Comparison of ENCODE assay signal across 8 cellular contexts in the genomic region with DNA sequence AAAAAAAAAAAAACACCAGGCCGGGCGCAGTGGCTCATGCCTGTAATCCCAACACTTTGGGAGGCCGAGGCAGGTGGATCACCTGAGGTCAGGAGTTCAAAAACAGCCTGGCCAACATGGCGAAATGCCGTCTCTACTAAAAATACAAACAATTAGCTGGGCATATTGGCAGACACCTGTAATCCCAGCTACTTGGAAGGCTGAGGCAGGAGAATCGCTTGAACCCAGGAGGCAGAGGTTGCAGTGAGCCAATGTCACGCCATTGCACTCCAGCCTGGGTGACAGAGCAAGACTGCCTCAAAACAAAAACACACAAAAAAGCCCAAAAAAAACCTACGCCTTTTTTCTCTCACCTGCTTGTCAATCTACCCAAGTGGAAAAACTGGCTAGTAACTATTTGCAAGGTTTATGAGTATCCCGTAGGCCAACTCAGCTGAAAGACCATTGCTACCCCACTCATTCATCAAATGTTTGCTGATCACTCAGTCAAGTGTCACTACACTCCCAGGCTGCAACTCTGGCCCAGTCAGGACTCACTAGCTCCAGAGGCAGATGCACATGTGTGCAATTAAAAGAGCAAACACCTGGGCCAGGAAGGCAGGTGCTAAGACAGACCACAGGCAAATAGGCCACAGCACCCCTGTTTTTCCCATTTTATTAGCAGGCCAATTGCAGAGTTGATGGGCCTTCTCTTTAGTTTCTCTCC. TPM values are rescaled to one million over a fixed set of nuclear protein-coding genes. Genes with fewer than 3 reads are reported as not detected.
DNase-seq lines count a peak whose midpoint lies in the region; ATAC-seq and TF ChIP-seq lines count a peak whose summit lies in the region.

No MANE protein-coding gene starts in this region.

- peak overlapping the region in 1 of 2 donors; percentile 4 for H3K27ac Mint-ChIP-seq in stimulated activated naive CD8-positive, alpha-beta T cell treated with anti-CD3 and anti-CD28 coated beads, Interleukin-15, amount 100 ng/mL, for 72 hours

- peaks cover 39% of the 10 kb centered on the region for H3K4me1 Mint-ChIP-seq in stimulated activated naive CD8-positive, alpha-beta T cell treated with anti-CD3 and anti-CD28 coated beads, Interleukin-15, amount 100 ng/mL, for 72 hours

- no peak for ATAC-seq in stimulated activated naive CD8-positive, alpha-beta T cell treated with anti-CD3 and anti-CD28 coated beads, Interleukin-15, amount 100 ng/mL, for 72 hours
- ATAC-seq in GM21515 (IDR thresholded peaks at IDR 0.05; ENCODE audit: unreplicated experiment) = no peak

- DNase-seq in NCI-H2107 treated with DMSO at 0.1 percent for 48 hours (lab: John Stamatoyannopoulos, UW; ENCODE audit: unreplicated experiment) = peak; percentile 75
- DNase-seq in NCI-H2107 (lab: John Stamatoyannopoulos, UW) = no peak
- peak; percentile 20 to 41 for DNase-seq in SHP77 (lab: John Stamatoyannopoulos, UW)
- no peak for DNase-seq in fibroblast of the aortic adventitia (ENCODE audit: low read depth)
- DNase-seq in stimulated activated naive CD8-positive, alpha-beta T cell treated with anti-CD3 and anti-CD28 coated beads, Interleukin-15, amount 100 ng/mL, for 72 hours = no peak
- DNase-seq in hippocampal formation (lab: John Stamatoyannopoulos, UW) = no peak
- DNase-seq in T-helper 9 cell = no peak

- peak overlapping the region; percentile 87 to 92 for H3K4me3 Mint-ChIP-seq in stimulated activated naive CD8-positive, alpha-beta T cell treated with anti-CD3 and anti-CD28 coated beads, Interleukin-15, amount 100 ng/mL, for 72 hours

- H3K27me3 Mint-ChIP-seq in stimulated activated naive CD8-positive, alpha-beta T cell treated with anti-CD3 and anti-CD28 coated beads, Interleukin-15, amount 100 ng/mL, for 72 hours = no peaks in the 10 kb centered on the region

- no peak for TF ChIP-seq CTCF in fibroblast of the aortic adventitia (IDR thresholded peaks at IDR 0.05; ENCODE audit: insufficient read depth, low read length)

- no peaks in the 10 kb centered on the region for H3K9me3 Mint-ChIP-seq in stimulated activated naive CD8-positive, alpha-beta T cell treated with anti-CD3 and anti-CD28 coated beads, Interleukin-15, amount 100 ng/mL, for 72 hours

- H3K4me3 ChIP-seq in fibroblast of the aortic adventitia (ENCODE audit: low read depth, low read length) = peak overlapping the region; percentile 76

RNA-seq across cellular contexts. Expression of a gene that starts 2.0 kb away (rescaled TPM):
- total RNA-seq in fibroblast of the aortic adventitia (ENCODE audit: low replicate concordance) = 86.9 and 120 TPM in 2 replicates

RNA-seq across cellular contexts. Expression of a gene that starts 34.0 kb away (rescaled TPM):
- total RNA-seq in fibroblast of the aortic adventitia (ENCODE audit: low replicate concordance) = 29.8 and 136 TPM in 2 replicates

RNA-seq across cellular contexts. Expression of a gene that starts 36.0 kb away (rescaled TPM):
- total RNA-seq in fibroblast of the aortic adventitia (ENCODE audit: low replicate concordance) = 68.6 and 164 TPM in 2 replicates

Comparison
In these comparisons a context has a peak if more than half of its experiments do, and no peak if none do; other contexts are left out.
1. DNase-seq: peak in NCI-H2107 treated with DMSO at 0.1 percent for 48 hours (single experiment) and SHP77 (2 of 2); none in NCI-H2107 (single experiment), fibroblast of the aortic adventitia (single experiment), stimulated activated naive CD8-positive, alpha-beta T cell treated with anti-CD3 and anti-CD28 coated beads, Interleukin-15, amount 100 ng/mL, for 72 hours (0 of 2), hippocampal formation (0 of 2) and T-helper 9 cell (single experiment).